27 cellular contexts compared by ENCODE assay signal in genomic region chr2:221002101-221002500, GRCh38.
"Had no signal": no experiment of that assay in that cellular context is flagged by ENCODE, and none has a peak within 500 bp of the region (broad histone marks: within the 10 kb centered on the region; RNA-seq: fewer than 3 reads in every experiment).

No MANE protein-coding gene starts in this region.

- H3K27ac ChIP-seq: neutrophil, pancreas, prostate gland, right atrium auricular region, sigmoid colon, suprapubic skin, testis, tibial artery, transverse colon, upper lobe of right lung, uterus had no signal

- H3K4me1 ChIP-seq: pancreas, prostate gland, right atrium auricular region, testis, tibial artery, transverse colon, upper lobe of right lung, uterus had no signal

- H3K4me3 ChIP-seq: pancreas, prostate gland, right atrium auricular region, sigmoid colon, suprapubic skin, testis, tibial artery, transverse colon, upper lobe of right lung, uterus had no signal

- H3K27me3 ChIP-seq: neutrophil, pancreas, right atrium auricular region, sigmoid colon, suprapubic skin, testis, tibial artery, transverse colon, upper lobe of right lung, uterus had no signal

- H3K36me3 ChIP-seq: neutrophil, pancreas, prostate gland, right atrium auricular region, sigmoid colon, suprapubic skin, tibial artery, transverse colon, upper lobe of right lung, uterus had no signal

- ATAC-seq: naive thymus-derived CD8-positive, alpha-beta T cell; natural killer cell treated with Interleukin-12 subunit alpha and Interleukin-12 subunit beta and Interleukin-15 and Interleukin-18, amount 100 ng/mL, for 72 hours; pancreas; stimulated activated memory B cell treated with anti-CD40 and anti-IgM and Interleukin-4, amounts not matched to agents 10 μg/mL and 1 μg/mL and 100 μg/mL, for 72 hours; stimulated activated naive CD8-positive, alpha-beta T cell treated with anti-CD3 and anti-CD28 coated beads, Interleukin-15, amount 100 ng/mL, for 72 hours; stimulated activated naive CD8-positive, alpha-beta T cell treated with anti-CD3 and anti-CD28 coated beads, Interleukin-15, Interleukin-2, amounts not matched to agents 100 U/mL and 50 U/mL, for 24 hours; upper lobe of right lung had no signal

- FAIRE-seq: pancreas, small intestine had no signal

- DNase-seq: naive thymus-derived CD8-positive, alpha-beta T cell; nephron progenitor cell; nucleus accumbens; pancreas; retina; sigmoid colon; small intestine; stimulated activated CD4-positive, alpha-beta T cell treated with anti-CD3 and anti-CD28 coated beads, Interleukin-15, amount 100 ng/mL, for 24 hours; stimulated activated CD4-positive, alpha-beta T cell treated with anti-CD3 and anti-CD28 coated beads, Interleukin-2, amount 100 ng/mL, for 24 hours; stimulated activated CD4-positive, alpha-beta T cell treated with anti-CD3 and anti-CD28 coated beads, Interleukin-2, amount 100 ng/mL, for 48 hours; stimulated activated CD4-positive, alpha-beta T cell treated with anti-CD3 and anti-CD28 coated beads, Interleukin-4, amount 100 ng/mL, for 4 hours; stimulated activated CD8-positive, alpha-beta memory T cell treated with anti-CD3 and anti-CD28 coated beads, Interleukin-4, amount 100 ng/mL, for 48 hours; stimulated activated naive CD4-positive, alpha-beta T cell; stimulated activated naive CD8-positive, alpha-beta T cell treated with anti-CD3 and anti-CD28 coated beads, Interleukin-15, amount 100 ng/mL, for 72 hours; stimulated activated naive CD8-positive, alpha-beta T cell treated with anti-CD3 and anti-CD28 coated beads, Interleukin-15, Interleukin-2, amounts not matched to agents 100 U/mL and 50 U/mL, for 24 hours; substantia nigra; testis; tibial artery; transverse colon; upper lobe of right lung; uterus had no signal

- H3K9me3 ChIP-seq: neutrophil, pancreas, prostate gland, right atrium auricular region, sigmoid colon, suprapubic skin, testis, tibial artery, transverse colon, upper lobe of right lung, uterus had no signal
